8 cellular contexts compared by ENCODE assay signal in the genomic region with DNA sequence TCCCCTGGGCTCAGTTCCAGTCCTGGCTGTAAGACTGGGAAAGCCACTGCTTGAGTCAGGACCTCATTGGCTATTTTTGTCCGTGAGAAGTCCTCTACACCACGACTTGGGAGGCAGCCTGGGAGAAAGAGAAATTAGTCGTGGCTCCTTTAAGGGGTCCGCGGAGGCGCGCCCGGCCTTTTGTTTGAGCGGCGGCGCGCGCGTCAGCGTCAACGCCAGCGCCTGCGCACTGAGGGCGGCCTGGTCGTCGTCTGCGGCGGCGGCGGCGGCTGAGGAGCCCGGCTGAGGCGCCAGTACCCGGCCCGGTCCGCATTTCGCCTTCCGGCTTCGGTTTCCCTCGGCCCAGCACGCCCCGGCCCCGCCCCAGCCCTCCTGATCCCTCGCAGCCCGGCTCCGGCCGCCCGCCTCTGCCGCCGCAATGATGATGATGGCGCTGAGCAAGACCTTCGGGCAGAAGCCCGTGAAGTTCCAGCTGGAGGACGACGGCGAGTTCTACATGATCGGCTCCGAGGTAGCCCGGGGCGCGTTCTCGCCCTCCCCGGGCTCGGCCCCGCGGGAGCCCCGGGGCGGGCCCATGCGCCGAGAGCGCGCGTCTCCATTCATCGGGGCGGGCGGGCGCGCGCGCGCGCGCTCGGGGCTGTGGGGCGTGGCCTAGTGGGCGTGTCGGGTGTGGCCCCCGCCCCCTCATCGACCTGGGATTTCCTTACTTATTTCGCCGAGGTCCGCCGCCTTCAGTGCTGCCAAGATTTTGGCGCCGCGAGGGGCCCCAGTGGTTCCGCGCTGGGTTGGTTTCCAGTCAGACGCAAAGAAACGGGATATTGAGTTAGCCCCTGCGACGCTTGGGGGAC. TPM values are rescaled to one million over a fixed set of nuclear protein-coding genes. Genes with fewer than 3 reads are reported as not detected.
DNase-seq lines count a peak whose midpoint lies in the region; ATAC-seq and TF ChIP-seq lines count a peak whose summit lies in the region.

Gene SMARCB1, plus strand, starts transcription at position 215 of the 848 bp plus-strand sequence. Its CDS starts 204 bp downstream, at position 419.

- H3K27ac ChIP-seq in mammary epithelial cell (ENCODE audit: insufficient read depth, low read depth, low read length) (peak within 1 kb of the TSS; percentile 88), smooth muscle cell (ENCODE audit: low read depth) (peak within 1 kb of the TSS; percentile 98)

- H3K36me3 Mint-ChIP-seq in immature natural killer cell: no peaks in the 10 kb centered on the region

- TSS peak; percentile 54 for BruUV-seq in mammary epithelial cell (replicated peaks; lab: Mats Ljungman, UMichigan)

- intact Hi-C loops in mammary epithelial cell (cut with micrococcal nuclease): loop anchor here (2.0 kb wide), 1 partner anchor 14 kb away; the partner anchor contains the start of gene MMP11

- H3K4me2 ChIP-seq in mammary epithelial cell (ENCODE audit: insufficient read depth, low read depth, low read length): peak within 1 kb of the TSS; percentile 82
- peak within 1 kb of the TSS; percentile 85 for H3K4me2 ChIP-seq in smooth muscle cell

- peak within 1 kb of the TSS; percentile 89 for H2AFZ ChIP-seq in mammary epithelial cell (ENCODE audit: low read depth, low read length)
- H2AFZ ChIP-seq in smooth muscle cell (ENCODE audit: low read depth): peak within 1 kb of the TSS; percentile 93

- peak within 1 kb of the TSS; percentile 86 to 95 (median 92) for H3K4me3 Mint-ChIP-seq in immature natural killer cell

- TF ChIP-seq CTCF in WI38 (IDR thresholded peaks at IDR 0.05; ENCODE audit: low read depth, low read length) (no peak), mammary epithelial cell (conservative IDR thresholded peaks at IDR 0.05 in 1 of 2, IDR thresholded peaks at IDR 0.05 in 1 of 2; ENCODE audit: extremely low read depth in 1 of 2, insufficient read depth in 1 of 2, low read depth in 1 of 2, low read length in 2 of 2) (no peak), smooth muscle cell (IDR thresholded peaks at IDR 0.05; ENCODE audit: borderline replicate concordance, insufficient read depth, poor library complexity, severe bottlenecking) (no peak)

- DNase-seq in NCI-H2081 (lab: John Stamatoyannopoulos, UW) (peak; percentile 78 to 80), NCI-H2081 treated with DMSO at 0.1 percent for 48 hours (lab: John Stamatoyannopoulos, UW) (no peak), NCI-H2171 treated with DMSO at 0.1 percent for 48 hours (lab: John Stamatoyannopoulos, UW) (peak; percentile 82), mammary epithelial cell (peak; percentile 86), immature natural killer cell (peak; percentile 86 to 89 (median 89)), smooth muscle cell (lab: John Stamatoyannopoulos, UW; ENCODE audit: unreplicated experiment) (peak; percentile 78)

- H3K36me3 ChIP-seq in mammary epithelial cell (ENCODE audit: insufficient read depth, low read length): peaks cover 3% of the 10 kb centered on the region
- no peaks in the 10 kb centered on the region for H3K36me3 ChIP-seq in smooth muscle cell (ENCODE audit: low read depth)

- 1% methylated on average over 14 of the region's 97 CpGs for WGBS in mammary epithelial cell (ENCODE audit: low coverage, missing lambda C conversion rate)
- 0% methylated on average over 67 of the region's 97 CpGs for whole genome bisulfite sequencing in smooth muscle cell (ENCODE audit: low lambda C conversion rate)

- in situ Hi-C loops in mammary epithelial cell (cut with MboI; ENCODE audit: low sequenced_read_pairs in 2 of 2): loop anchor here in 1 of 2 donors (10.0 kb wide), 1 partner anchor 58 kb away; no protein-coding TSS in a partner anchor

- no peaks in the 10 kb centered on the region for H4K20me1 ChIP-seq in mammary epithelial cell (ENCODE audit: insufficient read depth, low read length)
- H4K20me1 ChIP-seq in smooth muscle cell (ENCODE audit: low read depth): peaks cover 47% of the 10 kb centered on the region

- CTCF ChIA-PET in mammary epithelial cell (lab: Charles Lee; ENCODE audit: low non-redundant PET): no interaction called here

- H3K9me3 ChIP-seq in mammary epithelial cell (replicated peaks; ENCODE audit: insufficient read depth, low read length) (no peaks in the 10 kb centered on the region), smooth muscle cell (replicated peaks; ENCODE audit: low read depth) (no peaks in the 10 kb centered on the region)

- ATAC-seq in HG03039 (IDR thresholded peaks at IDR 0.05; ENCODE audit: unreplicated experiment): peak; percentile 65

- H3K27me3 ChIP-seq in mammary epithelial cell (ENCODE audit: insufficient read depth, low read length): no peaks in the 10 kb centered on the region
- H3K27me3 ChIP-seq in smooth muscle cell (ENCODE audit: low read depth): no peaks in the 10 kb centered on the region

- dilution Hi-C loops in mammary epithelial cell (cut with HindIII; ENCODE audit: low sequenced_read_pairs): loop anchor here (5.0 kb wide), 1 partner anchor 105 kb away; no protein-coding TSS in a partner anchor

- H3K9ac ChIP-seq in mammary epithelial cell (ENCODE audit: insufficient read depth, low read length) (peak within 1 kb of the TSS; percentile 88), smooth muscle cell (ENCODE audit: low read depth) (peak within 1 kb of the TSS; percentile 100)

- peak within 1 kb of the TSS; percentile 78 to 95 (median 94) for H3K27ac Mint-ChIP-seq in immature natural killer cell

- no peaks in the 10 kb centered on the region for H3K27me3 Mint-ChIP-seq in immature natural killer cell (ENCODE audit: low read depth in 3 of 3)

- no peaks in the 10 kb centered on the region for H3K9me3 Mint-ChIP-seq in immature natural killer cell

- H3K4me1 ChIP-seq in mammary epithelial cell (ENCODE audit: insufficient read depth, low read length): peaks cover 26% of the 10 kb centered on the region
- peaks cover 13% of the 10 kb centered on the region for H3K4me1 ChIP-seq in smooth muscle cell (ENCODE audit: low read depth)

- H3K4me1 Mint-ChIP-seq in immature natural killer cell: peaks cover 41 to 49% of the 10 kb centered on the region in 2 donors

- H3K79me2 ChIP-seq in mammary epithelial cell (ENCODE audit: insufficient read depth, low read length) (peaks cover 46% of the 10 kb centered on the region), smooth muscle cell (ENCODE audit: low read depth) (peaks cover 47% of the 10 kb centered on the region)

- H3K4me3 ChIP-seq in WI38 (ENCODE audit: low read depth, low read length) (peak within 1 kb of the TSS; percentile 77), mammary epithelial cell (replicated peaks in 1 of 3; ENCODE audit: insufficient read depth in 1 of 3, low read depth in 2 of 3, low read length in 3 of 3) (peak within 1 kb of the TSS; percentile 51 to 91 (median 67)), smooth muscle cell (peak within 1 kb of the TSS; percentile 97)

- no peaks in the 10 kb centered on the region for H3F3A ChIP-seq in smooth muscle cell (ENCODE audit: low read depth)

RNA-seq across cellular contexts. Expression of gene SMARCB1, which starts in this region (rescaled TPM):
- total RNA-seq in mammary epithelial cell (10 to 100 TPM; 63.5 to 93.8 TPM), smooth muscle cell (65.8 and 93.4 TPM in 2 replicates)
- polyA plus RNA-seq in mammary epithelial cell (111 TPM), immature natural killer cell (10 to 100 TPM; 28.5 to 49.5 (median 40.3) TPM), smooth muscle cell (93.8 and 124 TPM in 2 replicates)
- polyA minus RNA-seq in mammary epithelial cell: 277 TPM
